In the genomic region with DNA sequence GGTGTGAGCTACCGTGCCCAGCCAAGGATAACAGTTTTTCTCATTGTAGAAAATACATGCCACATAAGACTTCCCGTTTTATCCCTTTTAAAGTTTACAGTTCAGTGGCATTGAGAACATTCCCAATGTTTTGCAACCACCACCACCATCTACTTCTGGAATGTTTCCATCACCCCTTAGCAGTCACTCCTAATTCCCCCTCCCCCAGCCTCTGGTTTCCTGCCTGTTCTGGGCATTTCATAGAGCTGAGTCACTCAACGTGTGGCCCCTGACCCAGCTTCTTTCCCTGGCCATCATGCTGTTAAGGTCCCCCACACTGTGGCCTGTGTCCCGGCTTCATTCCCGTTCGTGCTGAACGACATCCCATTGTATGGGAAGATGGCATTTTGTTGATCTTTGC, we compare ENCODE assay signal across 17 cellular contexts. TPM values are rescaled to one million over a fixed set of nuclear protein-coding genes. Genes with fewer than 3 reads are reported as not detected.
DNase-seq lines count a peak whose midpoint lies in the region; ATAC-seq and TF ChIP-seq lines count a peak whose summit lies in the region.
"Had no signal": no experiment of that assay in that cellular context is flagged by ENCODE, and none has a peak within 500 bp of the region (broad histone marks: within the 10 kb centered on the region; RNA-seq: fewer than 3 reads in every experiment).

No MANE protein-coding gene starts in this region.

- no peaks in the 10 kb centered on the region for H3K4me1 ChIP-seq in fibroblast of lung (ENCODE audit: control insufficient read depth, extremely low read depth, insufficient read depth, low read length)
- H3K4me1 ChIP-seq: heart left ventricle, sigmoid colon had no signal

- no peak overlapping the region for H3K27ac ChIP-seq in fibroblast of lung (ENCODE audit: insufficient read depth, low read length)
- H3K27ac ChIP-seq: heart left ventricle, sigmoid colon, SK-N-MC had no signal

- H4K20me1 ChIP-seq in fibroblast of lung (ENCODE audit: control insufficient read depth, extremely low read depth, insufficient read depth, low read length) = no peaks in the 10 kb centered on the region

- no peak overlapping the region for H3K4me3 Mint-ChIP-seq in nephron progenitor cell
- H3K4me3 Mint-ChIP-seq: CD8-positive, alpha-beta memory T cell had no signal

- peaks cover 2% of the 10 kb centered on the region for H3K9me3 Mint-ChIP-seq in nephron progenitor cell
- H3K9me3 Mint-ChIP-seq: activated T-helper 2 cell treated with anti-CD3 and anti-CD28 coated beads, Interferon-gamma antibody, Interleukin-2, Interleukin-4, amounts not matched to agents 10 μg/mL and 5 μg/mL and 100 μg/mL, durations not matched to agents 14 hours and 24 hours and 36 hours had no signal

- peaks cover 2% of the 10 kb centered on the region for H3K36me3 Mint-ChIP-seq in nephron progenitor cell (ENCODE audit: low read depth)
- H3K36me3 Mint-ChIP-seq: CD8-positive, alpha-beta memory T cell had no signal

- no peak overlapping the region for H3K4me2 ChIP-seq in fibroblast of lung (ENCODE audit: extremely low read depth, insufficient read depth, low read length)

- peaks cover 33% of the 10 kb centered on the region for H3K27me3 Mint-ChIP-seq in nephron progenitor cell (ENCODE audit: low read depth, poor library complexity)

- no peak overlapping the region for H2AFZ ChIP-seq in fibroblast of lung (ENCODE audit: low read length)

- DNase-seq in EH (ENCODE audit: low read depth) (peak; percentile 87), RPMI7951 (ENCODE audit: low read depth) (peak; percentile 74), fibroblast of lung (ENCODE audit: low read depth in 2 of 2) (peak; percentile 84 to 93), non-pigmented ciliary epithelial cell (ENCODE audit: low read depth) (peak; percentile 70), nephron progenitor cell (no peak), SHP77 treated with DMSO at 0.1 percent for 48 hours (lab: John Stamatoyannopoulos, UW) (no peak), activated gamma-delta T cell (lab: John Stamatoyannopoulos, UW) (no peak)
- DNase-seq: CD8-positive, alpha-beta memory T cell; heart left ventricle; midbrain; NCI-H510A; sigmoid colon had no signal

- no peaks in the 10 kb centered on the region for H3K27me3 ChIP-seq in fibroblast of lung (ENCODE audit: control insufficient read depth, insufficient read depth, low read length)

- H3K9ac ChIP-seq in fibroblast of lung (ENCODE audit: insufficient read depth, low read length) = no peak overlapping the region

- H3K4me1 Mint-ChIP-seq in nephron progenitor cell = peaks cover 44% of the 10 kb centered on the region
- H3K4me1 Mint-ChIP-seq: CD8-positive, alpha-beta memory T cell had no signal

- H3K36me3 ChIP-seq in fibroblast of lung (ENCODE audit: control insufficient read depth, insufficient read depth, low read length) = no peaks in the 10 kb centered on the region
- H3K36me3 ChIP-seq: heart left ventricle, sigmoid colon had no signal

- H3K27ac Mint-ChIP-seq in nephron progenitor cell = no peak overlapping the region
- H3K27ac Mint-ChIP-seq: activated T-helper 2 cell treated with anti-CD3 and anti-CD28 coated beads, Interferon-gamma antibody, Interleukin-2, Interleukin-4, amounts not matched to agents 10 μg/mL and 5 μg/mL and 100 μg/mL, durations not matched to agents 14 hours and 24 hours and 36 hours had no signal

- H3K4me3 ChIP-seq in fibroblast of lung (replicated peaks in 1 of 4; ENCODE audit: control extremely low read depth in 1 of 4, insufficient read depth in 1 of 4, low read depth in 3 of 4, low read length in 4 of 4) = no peak overlapping the region
- H3K4me3 ChIP-seq: heart left ventricle, sigmoid colon, SK-N-MC had no signal

- no peaks in the 10 kb centered on the region for H3K9me3 ChIP-seq in fibroblast of lung (ENCODE audit: control insufficient read depth, insufficient read depth, low read depth, low read length)
- H3K9me3 ChIP-seq: sigmoid colon had no signal

- ATAC-seq in GM19395 (IDR thresholded peaks at IDR 0.05; ENCODE audit: unreplicated experiment) = no peak
- ATAC-seq: heart left ventricle had no signal

- no peaks in the 10 kb centered on the region for H3K79me2 ChIP-seq in fibroblast of lung (ENCODE audit: control insufficient read depth, insufficient read depth, low read length)

- no peak for TF ChIP-seq CTCF in fibroblast of lung (conservative IDR thresholded peaks at IDR 0.05 in 1 of 2, IDR thresholded peaks at IDR 0.05 in 1 of 2; ENCODE audit: low read depth in 1 of 2, low read length in 2 of 2)
- TF ChIP-seq CTCF in nephron progenitor cell (IDR thresholded peaks at IDR 0.05) = no peak

RNA-seq across cellular contexts. Expression of a gene that starts 30.7 kb away (rescaled TPM):
- not detected in 2 replicates for total RNA-seq in RPMI7951 (2014; rRNA removed; shearing (Covaris generic))
- total RNA-seq in fibroblast of lung = not detected in 2 replicates
- polyA plus RNA-seq in fibroblast of lung = not detected in 2 replicates
- polyA plus RNA-seq in fibroblast of lung (2012) = not detected in 2 replicates
- not detected in 2 replicates for polyA minus RNA-seq in fibroblast of lung (ENCODE audit: low replicate concordance)
- total RNA-seq: activated T-helper 2 cell treated with anti-CD3 and anti-CD28 coated beads, Interferon-gamma antibody, Interleukin-2, Interleukin-4, amounts not matched to agents 10 μg/mL and 5 μg/mL and 100 μg/mL, durations not matched to agents 14 hours and 24 hours and 36 hours; CD8-positive, alpha-beta memory T cell; cerebellum; heart left ventricle; sigmoid colon; urinary bladder had no signal
- polyA plus RNA-seq: CD8-positive, alpha-beta memory T cell; heart left ventricle; sigmoid colon; urinary bladder had no signal

RNA-seq across cellular contexts. Expression of a gene that starts 40.6 kb away (rescaled TPM):
- not detected in 2 replicates for total RNA-seq in RPMI7951 (2014; rRNA removed; shearing (Covaris generic))
- total RNA-seq in fibroblast of lung = not detected in 2 replicates
- not detected in 2 replicates for polyA plus RNA-seq in fibroblast of lung
- polyA plus RNA-seq in fibroblast of lung (2012) = not detected in 2 replicates
- polyA minus RNA-seq in fibroblast of lung (ENCODE audit: low replicate concordance) = not detected in 2 replicates
- total RNA-seq: activated T-helper 2 cell treated with anti-CD3 and anti-CD28 coated beads, Interferon-gamma antibody, Interleukin-2, Interleukin-4, amounts not matched to agents 10 μg/mL and 5 μg/mL and 100 μg/mL, durations not matched to agents 14 hours and 24 hours and 36 hours; CD8-positive, alpha-beta memory T cell; heart left ventricle; sigmoid colon; urinary bladder had no signal
- polyA plus RNA-seq: CD8-positive, alpha-beta memory T cell; heart left ventricle; sigmoid colon; urinary bladder had no signal

Comparison
In these comparisons a context has a peak if more than half of its experiments do, and no peak if none do; other contexts are left out.
1. DNase-seq: peak in EH (single experiment), RPMI7951 (single experiment), fibroblast of lung (2 of 2) and non-pigmented ciliary epithelial cell (single experiment); none in nephron progenitor cell (single experiment), SHP77 treated with DMSO at 0.1 percent for 48 hours (single experiment) and activated gamma-delta T cell (single experiment).